1 cellular context compared by ENCODE assay signal in genomic region chr16:46789499-46790414, GRCh38.
TF ChIP-seq lines count a peak whose summit lies in the region.

No MANE protein-coding gene starts in this region.

TF ChIP-seq in HCT116, 20 proteins besides CTCF, POLR2A, EP300 and RAD21 (continued from another document):
- no peak for TF ChIP-seq ZBTB33 (IDR thresholded peaks at IDR 0.05; ENCODE audit: extremely low read depth, insufficient replicate concordance, low read length)
- TF ChIP-seq POLR2AphosphoS5 (IDR thresholded peaks at IDR 0.05; ENCODE audit: low read depth, low read length), result no peak
TF ChIP-seq in HCT116: peak in this region for 0.
